In the genomic region with DNA sequence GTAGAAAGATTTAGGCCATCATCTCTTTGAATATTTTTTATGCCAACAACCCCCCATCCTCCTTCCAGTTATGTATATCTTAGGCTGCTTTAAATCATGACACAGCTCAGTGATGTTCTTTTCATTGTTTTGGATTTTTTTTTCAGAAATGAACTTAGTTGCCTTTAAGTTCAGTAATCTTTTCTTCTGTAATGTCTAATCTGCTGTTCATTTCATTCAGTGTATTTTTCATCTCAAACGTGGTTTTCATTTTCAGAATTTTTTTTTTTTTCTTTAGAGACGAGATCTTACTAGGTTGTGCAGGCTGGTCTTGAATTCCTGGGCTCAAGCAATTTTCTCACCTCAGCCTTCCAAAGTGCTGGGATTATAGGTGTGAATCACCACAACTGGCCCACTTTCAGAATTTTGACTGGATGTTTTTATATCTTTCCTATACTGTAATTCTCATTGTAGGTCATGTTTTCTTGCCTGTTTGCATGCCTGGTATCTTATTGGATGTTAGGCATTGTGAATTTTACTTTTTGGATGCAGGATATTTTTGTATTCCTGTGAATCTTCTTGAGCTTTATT, we compare ENCODE assay signal across 17 cellular contexts.
"Had no signal": no experiment of that assay in that cellular context is flagged by ENCODE, and none has a peak within 500 bp of the region (broad histone marks: within the 10 kb centered on the region; RNA-seq: fewer than 3 reads in every experiment).

No MANE protein-coding gene starts in this region.

- H3K27me3 ChIP-seq: colonic mucosa, gastroesophageal sphincter, ovary had no signal

- H3K4me1 ChIP-seq: colonic mucosa, gastroesophageal sphincter had no signal

- H3K36me3 ChIP-seq: colonic mucosa, ovary, thoracic aorta had no signal

- H3K9me3 ChIP-seq: colonic mucosa, gastroesophageal sphincter, ovary, thoracic aorta had no signal

- H3K27me3 Mint-ChIP-seq: activated naive CD8-positive, alpha-beta T cell had no signal

- FAIRE-seq: islet of Langerhans had no signal

- H3K4me3 Mint-ChIP-seq: activated naive CD8-positive, alpha-beta T cell had no signal

- H3K27ac ChIP-seq: colonic mucosa, gastroesophageal sphincter, ovary, SK-N-MC, thoracic aorta had no signal

- H3K4me3 ChIP-seq: colonic mucosa, gastroesophageal sphincter, ovary, SK-N-MC, thoracic aorta had no signal

- ATAC-seq: gastroesophageal sphincter, left lobe of liver had no signal

- DNase-seq: activated CD4-positive, alpha-beta T cell treated with anti-CD3 and anti-CD28 coated beads for 4 hours; activated effector memory CD4-positive, alpha-beta T cell treated with anti-CD3 and anti-CD28 coated beads, Interleukin-2, amount 50 U/mL, for 16 hours; activated T-cell treated with anti-CD3 and anti-CD28 coated beads, Interleukin-2, amount 50 U/mL, for 1 hour; amniotic stem cell; caudate nucleus; colonic mucosa; effector CD8-positive, alpha-beta T cell; ovary; stimulated activated CD4-positive, alpha-beta T cell treated with anti-CD3 and anti-CD28 coated beads, Interleukin-12 subunit alpha, Interleukin-12 subunit beta, amount 100 ng/mL, for 4 hours; stimulated activated CD4-positive, alpha-beta T cell treated with anti-CD3 and anti-CD28 coated beads, Interleukin-2, amount 100 ng/mL, for 24 hours; T-helper 2 cell had no signal
